In the genomic region with DNA sequence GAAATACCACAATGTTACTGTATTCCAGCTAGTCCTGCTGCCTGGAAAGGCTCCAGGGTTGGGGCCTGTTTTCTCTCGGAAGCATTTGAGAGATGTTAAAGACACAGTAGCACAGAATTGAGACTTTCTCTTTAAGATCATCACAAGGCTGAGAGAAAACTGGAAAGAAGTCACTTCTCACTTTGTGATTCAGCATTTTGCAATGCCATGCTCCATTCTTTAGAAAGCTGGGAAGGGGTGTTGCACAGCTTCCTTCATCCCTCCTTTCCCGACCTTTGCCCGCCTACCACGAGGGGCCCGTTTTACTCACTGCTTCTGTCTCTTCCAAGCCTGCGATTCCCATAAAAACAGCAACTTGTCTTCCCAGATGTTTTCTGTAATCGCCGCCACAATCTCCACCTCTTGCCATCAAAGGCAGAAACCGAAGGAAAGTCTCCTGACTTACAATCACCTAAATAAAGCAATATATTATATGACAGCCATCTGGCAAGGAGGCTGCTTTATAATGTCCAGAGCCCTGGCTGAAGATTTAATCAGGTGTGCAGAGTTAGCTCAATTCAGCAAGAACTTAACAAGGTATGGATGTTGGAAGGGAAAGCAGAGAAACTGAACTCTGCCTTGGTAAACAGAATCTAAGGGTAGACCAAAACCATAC, we compare ENCODE assay signal across 9 cellular contexts. TPM values are rescaled to one million over a fixed set of nuclear protein-coding genes. Genes with fewer than 3 reads are reported as not detected.
DNase-seq lines count a peak whose midpoint lies in the region; ATAC-seq and TF ChIP-seq lines count a peak whose summit lies in the region.
"Had no signal": no experiment of that assay in that cellular context is flagged by ENCODE, and none has a peak within 500 bp of the region (broad histone marks: within the 10 kb centered on the region; RNA-seq: fewer than 3 reads in every experiment).

No MANE protein-coding gene starts in this region.

- peak; percentile 53 for ATAC-seq in left ventricle myocardium superior
- ATAC-seq in HG03565 (IDR thresholded peaks at IDR 0.05; ENCODE audit: unreplicated experiment), result no peak
- no peak for ATAC-seq in GM21447 (IDR thresholded peaks at IDR 0.05; ENCODE audit: unreplicated experiment)

- H3K27me3 ChIP-seq in adipocyte (replicated peaks; ENCODE audit: control insufficient read depth, insufficient read depth, low read length) (no peaks in the 10 kb centered on the region), smooth muscle cell (ENCODE audit: low read depth) (no peaks in the 10 kb centered on the region)

- peaks cover 18% of the 10 kb centered on the region for H3F3A ChIP-seq in smooth muscle cell (ENCODE audit: low read depth)

- DNase-seq in EH (ENCODE audit: low read depth), result peak; percentile 97
- DNase-seq in adipocyte (ENCODE audit: low read depth), result peak; percentile 89
- DNase-seq in left ventricle myocardium superior, result peak; percentile 59
- no peak for DNase-seq in smooth muscle cell (lab: John Stamatoyannopoulos, UW; ENCODE audit: unreplicated experiment)
- DNase-seq in KBM-7, result no peak
- no peak for DNase-seq in stimulated activated CD4-positive, alpha-beta T cell treated with anti-CD3 and anti-CD28 coated beads, Interleukin-4, amount 100 ng/mL, for 1 hour

- no peaks in the 10 kb centered on the region for H4K20me1 ChIP-seq in smooth muscle cell (ENCODE audit: low read depth)

- WGBS in smooth muscle cell (ENCODE audit: low lambda C conversion rate), result 2% methylated on average over 9 of the region's 9 CpGs

- H3K9me3 ChIP-seq in adipocyte (ENCODE audit: control insufficient read depth, low read length) (no peaks in the 10 kb centered on the region), smooth muscle cell (replicated peaks; ENCODE audit: low read depth) (no peaks in the 10 kb centered on the region)

- TF ChIP-seq CTCF in smooth muscle cell (IDR thresholded peaks at IDR 0.05; ENCODE audit: borderline replicate concordance, insufficient read depth, poor library complexity, severe bottlenecking), result no peak

- peak overlapping the region; percentile 79 for H3K4me2 ChIP-seq in smooth muscle cell

- H3K27ac ChIP-seq in smooth muscle cell (ENCODE audit: low read depth), result peak overlapping the region; percentile 64
- H3K27ac ChIP-seq: parathyroid adenoma had no signal

- peaks cover 7% of the 10 kb centered on the region for H3K79me2 ChIP-seq in smooth muscle cell (ENCODE audit: low read depth)

- H3K4me1 ChIP-seq in adipocyte (ENCODE audit: control insufficient read depth, insufficient read depth, low read length) (peaks cover 54% of the 10 kb centered on the region), smooth muscle cell (ENCODE audit: low read depth) (peaks cover 9% of the 10 kb centered on the region)

- H3K4me3 ChIP-seq in adipocyte (ENCODE audit: low read length), result peak overlapping the region; percentile 64
- H3K4me3 ChIP-seq in smooth muscle cell, result peak overlapping the region; percentile 16

- no peak overlapping the region for H2AFZ ChIP-seq in smooth muscle cell (ENCODE audit: low read depth)
- H2AFZ ChIP-seq: parathyroid adenoma had no signal

- peak overlapping the region; percentile 71 for H3K9ac ChIP-seq in adipocyte (ENCODE audit: low read length)
- peak overlapping the region; percentile 8 for H3K9ac ChIP-seq in smooth muscle cell (ENCODE audit: low read depth)
- H3K9ac ChIP-seq: parathyroid adenoma had no signal

- intact Hi-C loops in left ventricle myocardium superior (cut with micrococcal nuclease), result no loop called here

- in situ Hi-C loops in KBM-7 (cut with MboI; ENCODE audit: low pct_unique_long_range_greater_than_20kb, low sequenced_read_pairs), result no loop called here

- H3K36me3 ChIP-seq in adipocyte (ENCODE audit: control insufficient read depth, insufficient read depth, low read length, severe bottlenecking), result peaks cover 22% of the 10 kb centered on the region
- H3K36me3 ChIP-seq in smooth muscle cell (ENCODE audit: low read depth), result no peaks in the 10 kb centered on the region

RNA-seq across cellular contexts. Expression of a gene that starts 18.9 kb away (rescaled TPM):
- total RNA-seq in left ventricle myocardium superior (6.9 TPM), smooth muscle cell (10.5 and 13.4 TPM in 2 replicates)
- 8.6 and 9.7 TPM in 2 replicates for polyA plus RNA-seq in smooth muscle cell

RNA-seq across cellular contexts. Expression of a gene that starts 44.9 kb away (rescaled TPM):
- total RNA-seq in left ventricle myocardium superior, result 18.2 TPM
- total RNA-seq in smooth muscle cell, result 41.4 and 53.1 TPM in 2 replicates
- 36.9 and 39.3 TPM in 2 replicates for polyA plus RNA-seq in smooth muscle cell

Comparison
In these comparisons a context has a peak if more than half of its experiments do, and no peak if none do; other contexts are left out.
1. DNase-seq: peak in EH (single experiment), adipocyte (single experiment) and left ventricle myocardium superior (single experiment); none in smooth muscle cell (single experiment), KBM-7 (single experiment) and stimulated activated CD4-positive, alpha-beta T cell treated with anti-CD3 and anti-CD28 coated beads, Interleukin-4, amount 100 ng/mL, for 1 hour (single experiment).